ENCODE assay signal across 9 cellular contexts in the genomic region with DNA sequence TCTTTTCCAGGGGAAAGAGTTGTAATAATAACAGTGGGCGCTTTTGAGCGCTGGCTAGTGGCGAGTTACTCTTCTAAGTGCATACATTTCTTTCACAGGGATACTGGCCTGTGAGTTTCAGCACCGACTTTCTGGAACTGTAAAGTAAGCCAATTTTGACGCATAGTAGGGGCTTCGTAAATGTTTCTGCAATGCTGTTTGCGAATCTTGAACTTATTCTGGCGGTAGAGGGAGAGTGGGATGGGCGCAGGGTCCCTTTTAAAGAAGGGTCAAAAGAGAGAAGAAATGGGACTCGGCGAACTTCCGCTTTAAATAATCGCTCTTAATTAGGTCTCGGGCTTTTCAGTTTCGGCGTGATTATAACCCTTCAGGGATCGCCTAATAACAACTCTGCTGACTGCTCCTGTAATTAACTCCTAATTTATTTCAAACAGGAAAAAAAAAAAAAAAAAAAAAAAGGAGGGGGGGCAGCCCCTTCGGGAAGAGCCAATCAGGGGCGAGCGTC. TPM values are rescaled to one million over a fixed set of nuclear protein-coding genes. Genes with fewer than 3 reads are reported as not detected.
DNase-seq lines count a peak whose midpoint lies in the region; ATAC-seq, FAIRE-seq and TF ChIP-seq lines count a peak whose summit lies in the region.
"Had no signal": no experiment of that assay in that cellular context is flagged by ENCODE, and none has a peak within 500 bp of the region (broad histone marks: within the 10 kb centered on the region; RNA-seq: fewer than 3 reads in every experiment).

No MANE protein-coding gene starts in this region.

- peak overlapping the region; percentile 97 for H3K4me2 ChIP-seq in mesendoderm (ENCODE audit: low read length)

- H3K36me3 ChIP-seq in bronchial epithelial cell (ENCODE audit: control insufficient read depth, insufficient read depth, low read length) (no peaks in the 10 kb centered on the region), mesendoderm (ENCODE audit: control insufficient read depth, insufficient read depth, low read length) (no peaks in the 10 kb centered on the region)

- no peak overlapping the region for H2BK15ac ChIP-seq in mesendoderm (replicated peaks; ENCODE audit: low read depth)

- no peak for DNase-seq in Right ventricle myocardium superior
- no peak for DNase-seq in Right ventricle myocardium inferior (ENCODE audit: missing footprints)
- DNase-seq in bronchial epithelial cell (ENCODE audit: low read depth), result peak; percentile 1
- DNase-seq in mesendoderm, result peak; percentile 70
- peak; percentile 27 for DNase-seq in urothelium cell line (ENCODE audit: low spot score)
- no peak for DNase-seq in NCI-H524 (lab: John Stamatoyannopoulos, UW)
- DNase-seq: DND-41 had no signal

- peak overlapping the region; percentile 90 for H3K56ac ChIP-seq in mesendoderm (ENCODE audit: low read length)

- peak overlapping the region; percentile 52 for H3K27ac ChIP-seq in mesendoderm (ENCODE audit: low read depth, low read length)

- peaks cover 43% of the 10 kb centered on the region for H3K79me2 ChIP-seq in mesendoderm (ENCODE audit: control insufficient read depth, insufficient read depth, low read length)

- no peak overlapping the region for H2BK120ac ChIP-seq in mesendoderm (ENCODE audit: low read depth, low read length)

- H3K27me3 ChIP-seq in bronchial epithelial cell (ENCODE audit: control insufficient read depth, insufficient read depth, low read length) (peaks cover 44% of the 10 kb centered on the region), mesendoderm (ENCODE audit: insufficient read depth, low read length, poor library complexity) (no peaks in the 10 kb centered on the region)

- no peaks in the 10 kb centered on the region for H3K79me1 ChIP-seq in mesendoderm (ENCODE audit: low read length)

- H3K4me1 ChIP-seq in mesendoderm (ENCODE audit: control insufficient read depth, low read depth, low read length), result peaks cover 29% of the 10 kb centered on the region

- TF ChIP-seq CTCF in bronchial epithelial cell (IDR thresholded peaks at IDR 0.05; ENCODE audit: insufficient read depth, low read length, severe bottlenecking), result no peak

- H3K4ac ChIP-seq in mesendoderm (ENCODE audit: low read depth, low read length), result peak overlapping the region; percentile 89

- no peak overlapping the region for H4K5ac ChIP-seq in mesendoderm (ENCODE audit: low read length)

- no peak overlapping the region for H3K23ac ChIP-seq in mesendoderm (ENCODE audit: low read length)

- intact Hi-C loops in Right ventricle myocardium superior (cut with DNase I), result no loop called here
- intact Hi-C loops in Right ventricle myocardium inferior (cut with DNase I), result no loop called here

- H3K4me3 ChIP-seq in bronchial epithelial cell (ENCODE audit: low read depth, low read length), result peak overlapping the region; percentile 14
- peak overlapping the region; percentile 52 for H3K4me3 ChIP-seq in mesendoderm (ENCODE audit: low read length)

- no CpG with 5 or more reads among the region's 20 CpGs for WGBS in mesendoderm (ENCODE audit: extremely low coverage, insufficient coverage, low lambda C conversion rate)

- H3K18ac ChIP-seq in mesendoderm (ENCODE audit: low read length), result peak overlapping the region; percentile 94

- no peak for FAIRE-seq in bronchial epithelial cell (lab: Jason Lieb, UNC)
- FAIRE-seq in urothelium cell line (lab: Jason Lieb, UNC), result no peak

- H3K9ac ChIP-seq in mesendoderm (ENCODE audit: low read length), result peak overlapping the region; percentile 80

- peak overlapping the region; percentile 52 for H2BK5ac ChIP-seq in mesendoderm (ENCODE audit: low read length)

- H2AK5ac ChIP-seq in mesendoderm (ENCODE audit: low read length), result no peak overlapping the region

- ATAC-seq in Right ventricle myocardium superior (ENCODE audit: poor library complexity) (peak; percentile 46), Right ventricle myocardium inferior (no peak), HG03135 (IDR thresholded peaks at IDR 0.05; ENCODE audit: unreplicated experiment) (no peak), HG02763 (IDR thresholded peaks at IDR 0.05; ENCODE audit: unreplicated experiment) (no peak)

- H4K8ac ChIP-seq in mesendoderm (ENCODE audit: low read depth, low read length), result no peak overlapping the region

RNA-seq across cellular contexts. Expression of a gene that starts 0.4 kb away (rescaled TPM):
- total RNA-seq in Right ventricle myocardium superior (1.2 TPM), Right ventricle myocardium inferior (1.4 TPM), bronchial epithelial cell (not detected in 2 replicates)
- 27.2 TPM for polyA plus RNA-seq in mesendoderm (2013, experiment 1 of 2)
- 25.1 TPM for polyA plus RNA-seq in mesendoderm (2013, experiment 2 of 2)

Comparison
In these comparisons a context has a peak if more than half of its experiments do, and no peak if none do; other contexts are left out.
1. DNase-seq: peak in bronchial epithelial cell (single experiment), mesendoderm (single experiment) and urothelium cell line (single experiment); none in Right ventricle myocardium superior (single experiment), Right ventricle myocardium inferior (single experiment) and NCI-H524 (0 of 2).